ENCODE assay signal across 24 cellular contexts in the genomic region with DNA sequence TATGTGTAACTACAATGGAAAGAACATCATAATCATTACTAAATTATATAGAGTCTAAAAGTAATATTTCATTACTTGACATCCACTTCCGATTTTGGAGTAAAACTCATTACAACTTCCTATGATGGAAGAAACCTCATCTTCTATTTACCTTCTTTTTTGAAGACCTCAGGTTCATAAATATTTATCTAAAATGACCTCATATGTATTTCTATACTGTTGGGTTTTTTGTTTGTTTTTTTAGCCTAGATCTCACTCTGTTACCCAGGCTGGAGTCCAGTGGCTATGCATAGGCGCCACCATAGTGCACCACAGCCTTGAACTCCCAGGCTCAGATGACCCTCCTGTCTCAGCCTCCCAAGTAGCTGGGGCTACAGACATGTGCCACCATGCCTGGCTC. TPM values are rescaled to one million over a fixed set of nuclear protein-coding genes. Genes with fewer than 3 reads are reported as not detected.
A peak's percentile ranks its signal among the peaks of the same experiment; 100 is the strongest.
DNase-seq lines count a peak whose midpoint lies in the region; ATAC-seq, FAIRE-seq and TF ChIP-seq lines count a peak whose summit lies in the region.
"Had no signal": no experiment of that assay in that cellular context is flagged by ENCODE, and none has a peak within 500 bp of the region (broad histone marks: within the 10 kb centered on the region; RNA-seq: fewer than 3 reads in every experiment).

No MANE protein-coding gene starts in this region.

- H3K18ac ChIP-seq in H1 (ENCODE audit: extremely low read depth, low read length) = no peak overlapping the region

- FAIRE-seq in GM19239 (lab: Jason Lieb, UNC) (peak; percentile 33), H1 (lab: Jason Lieb, UNC) (no peak)

- H3K9ac ChIP-seq in H1 (replicated peaks in 1 of 4; ENCODE audit: extremely low read depth in 1 of 4, low read depth in 3 of 4, low read length in 3 of 4) (no peak overlapping the region), smooth muscle cell (ENCODE audit: low read depth) (no peak overlapping the region)

- H2BK5ac ChIP-seq in H1 (ENCODE audit: low read depth, low read length) = no peak overlapping the region

- no peaks in the 10 kb centered on the region for H3K23me2 ChIP-seq in H1 (ENCODE audit: low read depth, low read length)

- TF ChIP-seq POLR2A in H1 (IDR thresholded peaks at IDR 0.05; ENCODE audit: control extremely low read depth in 1 of 2, low read depth in 2 of 2, low read length in 2 of 2) = no peak

- no peak overlapping the region for H4K5ac ChIP-seq in H1 (ENCODE audit: insufficient read length, low read depth, low read length)

- no peak for ATAC-seq in HG03457 (IDR thresholded peaks at IDR 0.05; ENCODE audit: unreplicated experiment)
- ATAC-seq in GM21737 (IDR thresholded peaks at IDR 0.05; ENCODE audit: unreplicated experiment) = no peak
- ATAC-seq: activated naive CD4-positive, alpha-beta T cell treated with anti-CD3 and anti-CD28 coated beads, Interleukin-2, amount 50 U/mL, for 72 hours; foreskin keratinocyte; natural killer cell treated with Interleukin-12 subunit alpha and Interleukin-12 subunit beta and Interleukin-15 and Interleukin-18, amount 100 ng/mL, for 72 hours; Panc1; stimulated activated naive B cell treated with anti-CD40 and anti-IgM and Interleukin-4, amounts not matched to agents 10 μg/mL and 1 μg/mL and 100 μg/mL, for 72 hours had no signal

- H4K8ac ChIP-seq in H1 (ENCODE audit: extremely low read depth, insufficient read depth, low read length) = no peak overlapping the region

- H3K4ac ChIP-seq in H1 (replicated peaks; ENCODE audit: insufficient read length, low read depth, low read length) = no peak overlapping the region

- no peak overlapping the region for H3K27ac ChIP-seq in H1 (ENCODE audit: low read depth, low read length)
- H3K27ac ChIP-seq in smooth muscle cell (ENCODE audit: low read depth) = peak overlapping the region; percentile 84
- H3K27ac ChIP-seq: foreskin keratinocyte, WERI-Rb-1 had no signal

- H2BK12ac ChIP-seq in H1 (ENCODE audit: low read depth, low read length) = no peak overlapping the region

- peak; percentile 64 for DNase-seq in DMS53 (lab: John Stamatoyannopoulos, UW)
- no peak for DNase-seq in GM19239 (ENCODE audit: insufficient read length, low spot score)
- no peak for DNase-seq in H1 (ENCODE audit: low read depth in 1 of 2, low spot score in 2 of 2)
- no peak for DNase-seq in smooth muscle cell (lab: John Stamatoyannopoulos, UW; ENCODE audit: unreplicated experiment)
- DNase-seq in middle frontal gyrus (ENCODE audit: extremely low spot score, low spot score) = no peak
- DNase-seq: activated CD4-positive, alpha-beta T cell treated with anti-CD3 and anti-CD28 coated beads for 4 hours; DMS 273 treated with DMSO at 0.1 percent for 48 hours; esophagus squamous epithelium; foreskin keratinocyte; GOT3; kidney glomerular epithelial cell; NCI-H1048; NCI-H748 treated with DMSO at 0.1 percent for 48 hours; SHP77 treated with DMSO at 0.1 percent for 48 hours; stimulated activated naive B cell treated with anti-CD40 and anti-IgM and Interleukin-4, amounts not matched to agents 10 μg/mL and 1 μg/mL and 100 μg/mL, for 72 hours; WERI-Rb-1 had no signal

- H2AK5ac ChIP-seq in H1 (ENCODE audit: low read depth, low read length) = no peak overlapping the region

- POLR2A ChIA-PET in H1 (lab: Charles Lee; ENCODE audit: partially characterized antibody) = no interaction called here

- 87% methylated on average over 2 of the region's 2 CpGs; no CpG with 5 or more reads in 1 of the 2 experiments for WGBS in H1 (ENCODE audit: extremely low coverage in 1 of 2, insufficient coverage in 1 of 2, insufficient read length in 1 of 2, insufficient replicate concordance in 2 of 2, low coverage in 1 of 2, low lambda C conversion rate in 2 of 2, missing lambda C conversion rate in 1 of 2), 2 experiments
- 97% methylated on average over 2 of the region's 2 CpGs for WGBS in smooth muscle cell (ENCODE audit: low lambda C conversion rate)

- H3K4me2 ChIP-seq in H1 (ENCODE audit: insufficient read depth in 1 of 2, low read depth in 2 of 2, low read length in 2 of 2) (no peak overlapping the region), smooth muscle cell (no peak overlapping the region)

- CTCF ChIA-PET in H1 (lab: Charles Lee; ENCODE audit: partially characterized antibody) = interaction anchor here (1.6 kb wide), 1 partner anchor 14 kb away, joined by 3 read pairs; no protein-coding TSS in a partner anchor

- no peak for TF ChIP-seq RAD21 in H1 (IDR thresholded peaks at IDR 0.05 in 1 of 2, conservative IDR thresholded peaks at IDR 0.05 in 1 of 2; ENCODE audit: low read depth in 2 of 2, low read length in 2 of 2)

- no peak overlapping the region for H2BK15ac ChIP-seq in H1 (ENCODE audit: low read length)

- peaks cover 5% of the 10 kb centered on the region for H3F3A ChIP-seq in smooth muscle cell (ENCODE audit: low read depth)

- H3K9me3 ChIP-seq in H1 (ENCODE audit: insufficient read depth in 2 of 2, low read depth in 1 of 2, low read length in 1 of 2) (no peaks in the 10 kb centered on the region), smooth muscle cell (replicated peaks; ENCODE audit: low read depth) (no peaks in the 10 kb centered on the region)
- H3K9me3 ChIP-seq: esophagus squamous epithelium, mucosa of descending colon had no signal

- H2BK20ac ChIP-seq in H1 (ENCODE audit: low read length) = peak overlapping the region; percentile 29; the same call in 1 of the 2 replicates

- H3K79me1 ChIP-seq in H1 (ENCODE audit: low read depth, low read length) = 0 out of 2 replicates have a peak, but pooled peaks cover 3% of the 10 kb centered on the region

- no peak overlapping the region for H3K23ac ChIP-seq in H1 (ENCODE audit: insufficient read length)

- no peak overlapping the region for H3K4me3 ChIP-seq in H1 (ENCODE audit: extremely low read depth in 1 of 4, insufficient read depth in 2 of 4, low read depth in 3 of 4, low read length in 4 of 4)
- H3K4me3 ChIP-seq in smooth muscle cell = no peak overlapping the region
- H3K4me3 ChIP-seq: esophagus squamous epithelium, lung, mucosa of descending colon, skin epidermis had no signal

- H3K79me2 ChIP-seq in H1 (ENCODE audit: control insufficient read depth in 1 of 2, insufficient read depth in 2 of 2, low read length in 2 of 2) (peaks cover 0 to 25% of the 10 kb centered on the region in 2 experiments; a peak in 1 of 4 replicates), smooth muscle cell (ENCODE audit: low read depth) (peaks cover 100% of the 10 kb centered on the region)

- H3K36me3 ChIP-seq in H1 (ENCODE audit: control insufficient read depth in 2 of 4, insufficient read depth in 4 of 4, low read length in 3 of 4) = peaks cover 0 to under 1% (median 0%) of the 10 kb centered on the region in 4 experiments; a peak in 2 of 8 replicates
- H3K36me3 ChIP-seq in smooth muscle cell (ENCODE audit: low read depth) = peaks cover 7% of the 10 kb centered on the region
- H3K36me3 ChIP-seq: WERI-Rb-1 had no signal

- no peaks in the 10 kb centered on the region for H4K20me1 ChIP-seq in H1 (replicated peaks in 1 of 2; ENCODE audit: control insufficient read depth in 1 of 2, insufficient read depth in 2 of 2, low read length in 2 of 2)
- H4K20me1 ChIP-seq in smooth muscle cell (ENCODE audit: low read depth) = peaks cover 98% of the 10 kb centered on the region

- H3K27me3 ChIP-seq in H1 (replicated peaks in 1 of 4; ENCODE audit: control insufficient read depth in 3 of 4, extremely low read depth in 1 of 4, insufficient read depth in 3 of 4, low read length in 3 of 4) (no peaks in the 10 kb centered on the region), smooth muscle cell (ENCODE audit: low read depth) (no peaks in the 10 kb centered on the region)
- H3K27me3 ChIP-seq: esophagus squamous epithelium, foreskin keratinocyte had no signal

- no peak for TF ChIP-seq EP300 in H1 (IDR thresholded peaks at IDR 0.05; ENCODE audit: borderline replicate concordance in 1 of 2, low read depth in 2 of 2, low read length in 2 of 2)

- H2AFZ ChIP-seq in H1 (ENCODE audit: low read length) (no peak overlapping the region), smooth muscle cell (ENCODE audit: low read depth) (no peak overlapping the region)

- H3K14ac ChIP-seq in H1 (ENCODE audit: insufficient read length) = no peak overlapping the region

- H4K91ac ChIP-seq in H1 (replicated peaks; ENCODE audit: insufficient read length, low read length) = no peak overlapping the region

- no peak for TF ChIP-seq CTCF in H1 (IDR thresholded peaks at IDR 0.05; ENCODE audit: control extremely low read depth in 1 of 3, insufficient read depth in 1 of 3, low read depth in 1 of 3, low read length in 3 of 3)
- no peak for TF ChIP-seq CTCF in smooth muscle cell (IDR thresholded peaks at IDR 0.05; ENCODE audit: borderline replicate concordance, insufficient read depth, poor library complexity, severe bottlenecking)

- no peak overlapping the region for H3K56ac ChIP-seq in H1 (replicated peaks; ENCODE audit: insufficient read length, low read depth, low read length)

- H2BK120ac ChIP-seq in H1 (replicated peaks; ENCODE audit: low read depth, low read length) = no peak overlapping the region

- peaks cover 0 to 9% (median under 1%) of the 10 kb centered on the region in 4 experiments; a peak in 3 of 7 replicates for H3K4me1 ChIP-seq in H1 (replicated peaks in 1 of 4; ENCODE audit: control insufficient read depth in 3 of 4, insufficient read depth in 4 of 4, low read length in 3 of 4)
- H3K4me1 ChIP-seq in smooth muscle cell (ENCODE audit: low read depth) = peaks cover 39% of the 10 kb centered on the region
- H3K4me1 ChIP-seq: foreskin keratinocyte had no signal

RNA-seq across cellular contexts. Expression of a gene that starts 39.9 kb away (rescaled TPM):
- total RNA-seq in H1 (2021; fragmentation: NEBNext Ultra II Directional; extraction: Animal tissue kit (Norgen Biotek cat#: 25700)) = 20.6 and 22.8 TPM in 2 replicates
- polyA plus RNA-seq in H1 (2011; rRNA removed) (1.8 and 3.2 TPM in 2 replicates), smooth muscle cell (5.1 and 6.2 TPM in 2 replicates)
- 3.4 TPM for polyA plus RNA-seq in H1 (2011; cell fraction: cytosol; rRNA removed)
- 3.8 TPM for polyA plus RNA-seq in H1 (2011; cell fraction: nucleus; rRNA removed)
- 7.4 to 11.0 TPM (median 9.1 TPM) in 4 replicates for polyA plus RNA-seq in H1 (2012, experiment 1 of 2)
- polyA plus RNA-seq in H1 (2012, experiment 2 of 2) = 0.96 TPM
- polyA plus RNA-seq in H1 (2013, experiment 1 of 2) = 9.2 TPM
- 8.0 TPM for polyA plus RNA-seq in H1 (2013, experiment 2 of 2)
- polyA minus RNA-seq in H1 (2011; rRNA and poly(A)+ RNA removed) = 9.8 and 13.0 TPM in 2 replicates
- 6.4 TPM for polyA minus RNA-seq in H1 (2011; cell fraction: cytosol; rRNA and poly(A)+ RNA removed)
- 20.3 TPM for polyA minus RNA-seq in H1 (2011; cell fraction: nucleus; rRNA and poly(A)+ RNA removed)
- 13.3 and 13.6 TPM in 2 replicates for total RNA-seq in smooth muscle cell

RNA-seq across cellular contexts. Expression of a gene that starts 48.6 kb away (rescaled TPM):
- total RNA-seq in H1 (2021; fragmentation: NEBNext Ultra II Directional; extraction: Animal tissue kit (Norgen Biotek cat#: 25700)) = 63.6 and 68.8 TPM in 2 replicates
- 3.7 and 8.1 TPM in 2 replicates for polyA plus RNA-seq in H1 (2011; rRNA removed)
- polyA plus RNA-seq in H1 (2011; cell fraction: cytosol; rRNA removed) = 14.4 TPM
- polyA plus RNA-seq in H1 (2011; cell fraction: nucleus; rRNA removed) = 4.1 TPM
- polyA plus RNA-seq in H1 (2012, experiment 1 of 2) = 20.2 to 40.9 TPM (median 24.5 TPM) in 4 replicates
- 1.2 TPM for polyA plus RNA-seq in H1 (2012, experiment 2 of 2)
- 32.4 TPM for polyA plus RNA-seq in H1 (2013, experiment 1 of 2)
- 33.7 TPM for polyA plus RNA-seq in H1 (2013, experiment 2 of 2)
- polyA minus RNA-seq in H1 (2011; rRNA and poly(A)+ RNA removed) = 12.6 and 16.4 TPM in 2 replicates
- polyA minus RNA-seq in H1 (2011; cell fraction: cytosol; rRNA and poly(A)+ RNA removed) = 15.7 TPM
- polyA minus RNA-seq in H1 (2011; cell fraction: nucleus; rRNA and poly(A)+ RNA removed) = 21.0 TPM
- total RNA-seq in smooth muscle cell = 178 and 190 TPM in 2 replicates
- 57.8 and 82.7 TPM in 2 replicates for polyA plus RNA-seq in smooth muscle cell
